Comparison of ENCODE assay signal across 1 cellular context in the genomic region with DNA sequence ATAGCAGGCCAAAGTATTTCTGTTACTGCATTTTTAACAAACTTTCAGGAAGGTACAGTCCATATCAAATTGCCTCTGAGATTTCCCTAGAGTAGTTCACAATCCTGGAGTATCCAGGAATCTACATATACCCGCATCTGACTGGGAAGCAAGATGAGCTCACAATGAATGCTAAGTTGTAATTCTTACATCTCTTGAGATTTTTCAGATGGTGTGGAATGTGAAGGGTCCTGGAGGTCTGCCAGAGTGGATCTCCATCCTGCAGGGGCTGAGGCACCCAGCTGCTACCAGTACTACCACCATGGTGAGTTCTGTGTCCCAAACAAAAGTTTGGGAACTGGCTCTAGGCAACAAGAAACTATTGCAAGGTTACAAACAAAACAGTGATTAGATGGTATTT.
TF ChIP-seq lines count a peak whose summit lies in the region.

No MANE protein-coding gene starts in this region.

TF ChIP-seq in IMR-90, 13 proteins besides CTCF, POLR2A, EP300 and RAD21:
- no peak for TF ChIP-seq CHD1 (IDR thresholded peaks at IDR 0.05; ENCODE audit: low read depth, low read length)
- TF ChIP-seq, protein P1, sequence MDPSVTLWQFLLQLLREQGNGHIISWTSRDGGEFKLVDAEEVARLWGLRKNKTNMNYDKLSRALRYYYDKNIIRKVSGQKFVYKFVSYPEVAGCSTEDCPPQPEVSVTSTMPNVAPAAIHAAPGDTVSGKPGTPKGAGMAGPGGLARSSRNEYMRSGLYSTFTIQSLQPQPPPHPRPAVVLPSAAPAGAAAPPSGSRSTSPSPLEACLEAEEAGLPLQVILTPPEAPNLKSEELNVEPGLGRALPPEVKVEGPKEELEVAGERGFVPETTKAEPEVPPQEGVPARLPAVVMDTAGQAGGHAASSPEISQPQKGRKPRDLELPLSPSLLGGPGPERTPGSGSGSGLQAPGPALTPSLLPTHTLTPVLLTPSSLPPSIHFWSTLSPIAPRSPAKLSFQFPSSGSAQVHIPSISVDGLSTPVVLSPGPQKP (IDR thresholded peaks at IDR 0.05; ENCODE audit: borderline replicate concordance, low read depth, low read length) = no peak
- TF ChIP-seq NFE2L2 (IDR thresholded peaks at IDR 0.05; ENCODE audit: low read depth, low read length) = no peak
- no peak for TF ChIP-seq MXI1 (IDR thresholded peaks at IDR 0.05; ENCODE audit: borderline replicate concordance, low read depth, low read length)
- TF ChIP-seq MAFK (IDR thresholded peaks at IDR 0.05; ENCODE audit: low read depth, low read length) = no peak
- TF ChIP-seq RCOR1 (IDR thresholded peaks at IDR 0.05; ENCODE audit: insufficient replicate concordance, low read length) = no peak
- TF ChIP-seq, protein P2, sequence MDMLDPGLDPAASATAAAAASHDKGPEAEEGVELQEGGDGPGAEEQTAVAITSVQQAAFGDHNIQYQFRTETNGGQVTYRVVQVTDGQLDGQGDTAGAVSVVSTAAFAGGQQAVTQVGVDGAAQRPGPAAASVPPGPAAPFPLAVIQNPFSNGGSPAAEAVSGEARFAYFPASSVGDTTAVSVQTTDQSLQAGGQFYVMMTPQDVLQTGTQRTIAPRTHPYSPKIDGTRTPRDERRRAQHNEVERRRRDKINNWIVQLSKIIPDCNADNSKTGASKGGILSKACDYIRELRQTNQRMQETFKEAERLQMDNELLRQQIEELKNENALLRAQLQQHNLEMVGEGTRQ (IDR thresholded peaks at IDR 0.05; ENCODE audit: low read depth, low read length) = no peak
- TF ChIP-seq RFX5 (IDR thresholded peaks at IDR 0.05; ENCODE audit: low read depth, low read length) = no peak
- TF ChIP-seq MAZ (IDR thresholded peaks at IDR 0.05; ENCODE audit: borderline replicate concordance, low read depth, low read length) = no peak
- no peak for TF ChIP-seq SMC3 (IDR thresholded peaks at IDR 0.05; ENCODE audit: low read depth, low read length)
